In genomic region chr19:54451997-54452396, GRCh38 we compare ENCODE assay signal across 1 cellular context.
TF ChIP-seq lines count a peak whose summit lies in the region.

No MANE protein-coding gene starts in this region.

TF ChIP-seq in K562, 482 proteins besides CTCF, POLR2A, EP300 and RAD21:
- TF ChIP-seq POLR2G (IDR thresholded peaks at IDR 0.05; ENCODE audit: low read depth, low read length): 0 out of 2 replicates have a peak, but pooled peaks have one; percentile 22
- no peak for TF ChIP-seq ZMIZ1 (IDR thresholded peaks at IDR 0.05; ENCODE audit: low read depth in 2 of 2, low read length in 2 of 2)
- TF ChIP-seq CBFA2T2 (conservative IDR thresholded peaks at IDR 0.05): no peak
- TF ChIP-seq CC2D1A (IDR thresholded peaks at IDR 0.05): no peak
- TF ChIP-seq ELF4 (CRISPR knock-in tag; IDR thresholded peaks at IDR 0.05): no peak
- TF ChIP-seq ZNF699 (CRISPR knock-in tag; IDR thresholded peaks at IDR 0.05; ENCODE audit: insufficient replicate concordance): no peak
- TF ChIP-seq, protein P1, sequence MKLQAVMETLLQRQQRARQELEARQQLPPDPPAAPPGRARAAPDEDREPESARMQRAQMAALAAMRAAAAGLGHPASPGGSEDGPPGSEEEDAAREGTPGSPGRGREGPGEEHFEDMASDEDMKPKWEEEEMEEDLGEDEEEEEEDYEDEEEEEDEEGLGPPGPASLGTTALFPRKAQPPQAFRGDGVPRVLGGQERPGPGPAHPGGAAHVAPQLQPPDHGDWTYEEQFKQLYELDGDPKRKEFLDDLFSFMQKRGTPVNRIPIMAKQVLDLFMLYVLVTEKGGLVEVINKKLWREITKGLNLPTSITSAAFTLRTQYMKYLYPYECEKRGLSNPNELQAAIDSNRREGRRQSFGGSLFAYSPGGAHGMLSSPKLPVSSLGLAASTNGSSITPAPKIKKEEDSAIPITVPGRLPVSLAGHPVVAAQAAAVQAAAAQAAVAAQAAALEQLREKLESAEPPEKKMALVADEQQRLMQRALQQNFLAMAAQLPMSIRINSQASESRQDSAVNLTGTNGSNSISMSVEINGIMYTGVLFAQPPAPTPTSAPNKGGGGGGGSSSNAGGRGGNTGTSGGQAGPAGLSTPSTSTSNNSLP (IDR thresholded peaks at IDR 0.05; ENCODE audit: borderline replicate concordance, low read depth, low read length): no peak
- no peak for TF ChIP-seq ZKSCAN8 (CRISPR knock-in tag; IDR thresholded peaks at IDR 0.05)
- TF ChIP-seq ZNF217 (CRISPR knock-in tag; IDR thresholded peaks at IDR 0.05): no peak
- peak; percentile 43 for TF ChIP-seq RBFOX2 (IDR thresholded peaks at IDR 0.05; ENCODE audit: low read depth, low read length)
